ENCODE assay signal across 9 cellular contexts in the genomic region with DNA sequence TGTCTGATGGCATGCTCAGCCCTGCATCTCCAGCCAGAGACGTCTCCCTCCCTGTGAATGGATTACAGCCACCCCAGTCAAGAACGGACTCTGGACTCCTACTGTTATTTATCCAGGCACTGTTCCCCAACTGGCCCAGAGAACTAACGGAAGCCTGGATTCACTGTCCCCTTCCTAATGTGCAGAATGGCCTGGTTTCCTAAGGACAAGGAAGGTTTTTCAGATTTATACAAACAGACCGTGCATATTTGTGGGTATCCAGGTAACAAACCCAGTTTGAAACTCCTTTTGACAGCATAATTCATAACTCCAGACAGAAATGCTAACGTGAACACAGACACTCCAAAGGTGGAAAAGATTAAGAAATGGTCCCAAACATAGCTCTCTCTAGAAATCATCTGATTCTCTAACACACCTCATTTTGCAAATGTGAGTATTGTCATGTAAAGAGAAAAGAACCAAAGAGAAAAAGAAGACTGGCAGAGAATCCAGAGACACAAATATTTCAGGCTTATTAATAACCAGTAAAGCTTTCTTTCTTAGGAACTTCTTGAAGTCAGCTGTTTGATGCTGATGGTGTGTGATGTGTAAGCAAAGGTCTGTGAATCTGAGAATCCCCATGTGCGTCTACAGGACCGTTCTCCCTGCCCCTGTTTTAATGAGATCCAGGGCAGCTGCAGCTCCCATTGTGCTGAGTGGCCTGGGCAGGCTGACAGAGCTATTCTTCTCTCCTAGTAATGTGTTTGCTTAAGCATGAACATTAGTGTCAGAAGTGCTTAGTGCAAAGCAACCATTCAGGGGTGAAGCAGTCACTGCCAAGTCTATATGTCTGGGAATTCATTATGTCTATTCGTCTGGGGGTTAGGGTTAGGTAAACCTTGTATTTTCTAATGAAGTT.
A peak's percentile ranks its signal among the peaks of the same experiment; 100 is the strongest.
DNase-seq lines count a peak whose midpoint lies in the region; ATAC-seq, FAIRE-seq and TF ChIP-seq lines count a peak whose summit lies in the region.
"Had no signal": no experiment of that assay in that cellular context is flagged by ENCODE, and none has a peak within 500 bp of the region (broad histone marks: within the 10 kb centered on the region; RNA-seq: fewer than 3 reads in every experiment).

No MANE protein-coding gene starts in this region.

- H3K4me1 Mint-ChIP-seq in MCF 10A (ENCODE audit: insufficient read depth, unreplicated experiment) = peaks cover 15% of the 10 kb centered on the region
- no peaks in the 10 kb centered on the region for H3K4me1 Mint-ChIP-seq in T-helper 2 cell treated with Interferon-gamma antibody and Interleukin-4, amounts not matched to agents 5 μg/mL and 100 μg/mL, for 36 hours (ENCODE audit: low read depth)

- H3K9me3 ChIP-seq in A549 (0 out of 3 replicates have a peak, but pooled peaks cover 5% of the 10 kb centered on the region), uterus (no peaks in the 10 kb centered on the region)

- no peaks in the 10 kb centered on the region for H3K36me3 Mint-ChIP-seq in MCF 10A (ENCODE audit: insufficient read depth, unreplicated experiment)
- peaks cover 2% of the 10 kb centered on the region for H3K36me3 Mint-ChIP-seq in T-helper 2 cell treated with Interferon-gamma antibody and Interleukin-4, amounts not matched to agents 5 μg/mL and 100 μg/mL, for 36 hours (ENCODE audit: low read depth)

- no peak overlapping the region for H3K4me3 Mint-ChIP-seq in MCF 10A (ENCODE audit: unreplicated experiment)
- no peak overlapping the region for H3K4me3 Mint-ChIP-seq in T-helper 2 cell treated with Interferon-gamma antibody and Interleukin-4, amounts not matched to agents 5 μg/mL and 100 μg/mL, for 36 hours

- H3K4me1 ChIP-seq in A549 (peaks cover 22% of the 10 kb centered on the region), uterus (no peaks in the 10 kb centered on the region)

- H3K27ac ChIP-seq in A549 (peak overlapping the region; percentile 8 to 60), uterus (peak overlapping the region in 1 of 2 donors; percentile 36)

- TF ChIP-seq CTCF in A549 (IDR thresholded peaks at IDR 0.05) (no peak), MCF 10A (IDR thresholded peaks at IDR 0.05; ENCODE audit: unreplicated experiment) (no peak), uterus (IDR thresholded peaks at IDR 0.05) (no peak)

- peak overlapping the region; percentile 21 for H3K4me2 ChIP-seq in A549

- POLR2A ChIA-PET in A549 (lab: Yijun Ruan, JAX) (no interaction called here), MCF 10A (lab: Yijun Ruan, JAX) (interaction anchor here (0.6 to 1.2 kb wide), 3 partner anchors 12 to 142 kb away, joined by 3 read pairs; no protein-coding TSS in a partner anchor)

- H3K9me3 Mint-ChIP-seq in MCF 10A (ENCODE audit: unreplicated experiment) = no peaks in the 10 kb centered on the region
- no peaks in the 10 kb centered on the region for H3K9me3 Mint-ChIP-seq in T-helper 2 cell treated with Interferon-gamma antibody and Interleukin-4, amounts not matched to agents 5 μg/mL and 100 μg/mL, for 36 hours

- no peak for TF ChIP-seq RAD21 in A549 (conservative IDR thresholded peaks at IDR 0.05 in 1 of 2, IDR thresholded peaks at IDR 0.05 in 1 of 2)

- H3K36me3 ChIP-seq in uterus = no peaks in the 10 kb centered on the region

- WGBS in A549 (ENCODE audit: missing lambda C conversion rate) = 56% methylated on average over 8 of the region's 8 CpGs

- ATAC-seq in A549 (peak; percentile 57 to 63; a peak in 5 of 6 replicates), left lobe of liver (peak; percentile 93), GM19324 (IDR thresholded peaks at IDR 0.05; ENCODE audit: low FRiP score, unreplicated experiment) (no peak)

- no TSS peak for BruUV-seq in MCF 10A (replicated peaks; lab: Mats Ljungman, UMichigan)

- H3K4me3 ChIP-seq in A549 (no peak overlapping the region), uterus (no peak overlapping the region)

- intact Hi-C loops in MCF 10A (cut with micrococcal nuclease) (no loop called here), uterus (cut with DNase I; ENCODE audit: low total_unique reads) (no loop called here)

- TF ChIP-seq EP300 in A549 (IDR thresholded peaks at IDR 0.05) = no peak

- no peaks in the 10 kb centered on the region for H3K27me3 Mint-ChIP-seq in MCF 10A (ENCODE audit: insufficient read depth, unreplicated experiment)
- peaks cover 2% of the 10 kb centered on the region for H3K27me3 Mint-ChIP-seq in T-helper 2 cell treated with Interferon-gamma antibody and Interleukin-4, amounts not matched to agents 5 μg/mL and 100 μg/mL, for 36 hours (ENCODE audit: low read depth)

- no peaks in the 10 kb centered on the region for H3K27me3 ChIP-seq in uterus

- CTCF ChIA-PET in A549 (lab: Yijun Ruan, JAX) = interaction anchor here (0.7 to 2.1 kb wide), 4 partner anchors 12 to 212 kb away, joined by 3 to 6 read pairs (median 4); no protein-coding TSS in a partner anchor
- CTCF ChIA-PET in MCF 10A (lab: Yijun Ruan, JAX) = interaction anchor here (0.7 to 1.3 kb wide), 4 partner anchors 9 to 316 kb away, joined by 3 to 5 read pairs (median 3); no protein-coding TSS in a partner anchor

- DNase-seq in A549 (ENCODE audit: low read depth in 1 of 2, low spot score in 1 of 2) (no peak), NCI-H146 (lab: John Stamatoyannopoulos, UW) (peak; percentile 91), MCF 10A (ENCODE audit: unreplicated experiment) (no peak), left lobe of liver (ENCODE audit: low spot score) (peak; percentile 52), uterus (no peak), SIG-M5 (lab: John Stamatoyannopoulos, UW) (no peak)
- no peak for DNase-seq in T-helper 2 cell treated with Interferon-gamma antibody and Interleukin-4, amounts not matched to agents 5 μg/mL and 100 μg/mL, for 36 hours (ENCODE audit: low spot score)

- TF ChIP-seq POLR2A in A549 (IDR thresholded peaks at IDR 0.05; ENCODE audit: low read length) (no peak), uterus (IDR thresholded peaks at IDR 0.05) (no peak)

- FAIRE-seq in A549 (lab: Jason Lieb, UNC) = no peak
- FAIRE-seq: bronchial epithelial cell had no signal

- H3K27ac Mint-ChIP-seq in MCF 10A (ENCODE audit: low read depth, unreplicated experiment) = peak overlapping the region; percentile 17
- no peak overlapping the region for H3K27ac Mint-ChIP-seq in T-helper 2 cell treated with Interferon-gamma antibody and Interleukin-4, amounts not matched to agents 5 μg/mL and 100 μg/mL, for 36 hours

TF ChIP-seq in A549, 52 proteins besides CTCF, POLR2A, EP300 and RAD21:
- TF ChIP-seq EHF (CRISPR knock-in tag; IDR thresholded peaks at IDR 0.05) (no peak), ZSCAN20 (CRISPR knock-in tag; IDR thresholded peaks at IDR 0.05) (no peak), ESRRA (IDR thresholded peaks at IDR 0.05; ENCODE audit: borderline replicate concordance, low read length) (no peak), GATA3 (IDR thresholded peaks at IDR 0.05; ENCODE audit: borderline replicate concordance) (no peak), CHD2 (IDR thresholded peaks at IDR 0.05; ENCODE audit: low read length, partially characterized antibody) (no peak), CBX8 (IDR thresholded peaks at IDR 0.05) (no peak), CHD4 (IDR thresholded peaks at IDR 0.05; ENCODE audit: borderline replicate concordance) (no peak), SREBF2 (IDR thresholded peaks at IDR 0.05) (no peak)
TF ChIP-seq in A549: peak in this region for 0.

Comparison
In these comparisons a context has a peak if more than half of its experiments do, and no peak if none do; other contexts are left out.
1. DNase-seq: peak in NCI-H146 (single experiment) and left lobe of liver (single experiment); none in A549 (0 of 2), MCF 10A (single experiment), uterus (0 of 2), T-helper 2 cell treated with Interferon-gamma antibody and Interleukin-4, amounts not matched to agents 5 μg/mL and 100 μg/mL, for 36 hours (single experiment) and SIG-M5 (single experiment).